ENCODE assay signal across 8 cellular contexts in the genomic region with DNA sequence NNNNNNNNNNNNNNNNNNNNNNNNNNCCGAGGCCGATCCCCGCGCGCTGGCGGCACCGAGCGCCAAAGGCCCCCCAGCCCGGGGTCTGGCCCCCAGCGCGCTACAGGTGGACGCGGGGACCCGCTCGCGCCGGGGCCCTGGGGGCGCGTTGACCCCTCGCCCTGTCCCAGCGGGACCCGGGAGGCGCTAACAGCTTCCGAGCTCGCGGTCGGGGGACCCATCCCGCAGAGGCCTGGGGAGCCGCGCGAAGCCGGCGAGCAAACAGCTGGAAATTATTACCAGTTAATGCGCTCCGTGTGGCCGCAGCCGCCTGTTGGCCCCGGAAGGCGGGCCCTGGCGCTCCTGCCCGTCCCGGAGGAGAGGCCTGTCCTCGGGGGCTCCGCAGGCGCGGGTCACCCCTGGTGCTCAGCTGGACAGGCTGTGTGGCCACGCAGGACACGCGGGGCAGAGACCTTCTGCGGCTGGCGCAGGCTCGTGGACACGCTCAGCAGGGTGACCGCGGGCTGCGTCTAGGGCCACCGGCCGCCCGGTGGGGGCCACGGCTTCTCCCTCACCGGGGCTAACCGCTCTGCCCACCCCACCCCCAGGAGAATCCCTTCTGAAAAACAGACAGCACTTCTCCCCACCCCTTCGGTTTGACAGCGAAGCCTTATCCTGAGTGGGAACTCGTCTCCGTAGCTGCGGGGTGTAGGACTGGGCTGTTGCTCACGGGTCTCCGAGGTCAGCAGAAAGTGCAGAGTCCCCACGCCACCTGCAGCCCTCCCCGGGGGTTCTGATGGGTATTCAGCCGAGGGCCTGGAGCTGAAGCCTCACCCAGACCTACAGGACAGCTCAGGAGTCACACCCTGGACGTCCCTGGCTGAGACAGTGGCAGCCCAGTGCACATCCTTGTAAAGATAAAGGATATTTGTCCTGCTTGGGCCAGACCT. TPM values are rescaled to one million over a fixed set of nuclear protein-coding genes. Genes with fewer than 3 reads are reported as not detected.
DNase-seq lines count a peak whose midpoint lies in the region; ATAC-seq and TF ChIP-seq lines count a peak whose summit lies in the region.

No MANE protein-coding gene starts in this region.

- peaks cover 6% of the 10 kb centered on the region for H3K4me1 ChIP-seq in ACC112 (ENCODE audit: control insufficient read depth, insufficient read depth, low read length, unreplicated experiment)
- peaks cover 0 to 24% (median 19%) of the 10 kb centered on the region in 9 donors for H3K4me1 ChIP-seq in heart right ventricle
- H3K4me1 ChIP-seq in prostate gland (replicated peaks): peaks cover 7% of the 10 kb centered on the region

- ATAC-seq in heart right ventricle: peak; percentile 49 to 76 (median 66)
- ATAC-seq in GM18870 (IDR thresholded peaks at IDR 0.05; ENCODE audit: unreplicated experiment): no peak
- ATAC-seq in GM18505 (IDR thresholded peaks at IDR 0.05; ENCODE audit: unreplicated experiment): no peak

- H3K4me3 ChIP-seq in ACC112 (ENCODE audit: low read depth, low read length): peak overlapping the region; percentile 69
- peak overlapping the region; percentile 40 to 71 (median 60) for H3K4me3 ChIP-seq in heart right ventricle
- peak overlapping the region; percentile 39 to 45 for H3K4me3 ChIP-seq in prostate gland

- H3K9me3 Mint-ChIP-seq in activated naive CD8-positive, alpha-beta T cell (ENCODE audit: low read depth): no peaks in the 10 kb centered on the region

- peak overlapping the region; percentile 70 for H3K4me3 Mint-ChIP-seq in activated naive CD8-positive, alpha-beta T cell

- no peaks in the 10 kb centered on the region for H3K36me3 ChIP-seq in ACC112 (ENCODE audit: insufficient read depth, low read length)
- no peaks in the 10 kb centered on the region for H3K36me3 ChIP-seq in heart right ventricle
- no peaks in the 10 kb centered on the region for H3K36me3 ChIP-seq in prostate gland

- H2AFZ ChIP-seq in ACC112 (ENCODE audit: low read length, unreplicated experiment): no peak overlapping the region

- H3K27me3 Mint-ChIP-seq in activated naive CD8-positive, alpha-beta T cell: no peaks in the 10 kb centered on the region

- intact Hi-C loops in heart right ventricle (cut with DNase I): no loop called here
- intact Hi-C loops in prostate gland (cut with DNase I): no loop called here

- H3K27ac ChIP-seq in ACC112 (ENCODE audit: low read depth, low read length) (no peak overlapping the region), heart right ventricle (peak overlapping the region in 9 of 10 donors; percentile 14 to 84 (median 80)), prostate gland (peak overlapping the region; percentile 45 to 48)

- peak in 1 of 9 donors; percentile 9 for TF ChIP-seq CTCF in heart right ventricle (IDR thresholded peaks at IDR 0.05)
- TF ChIP-seq CTCF in prostate gland (IDR thresholded peaks at IDR 0.05): peak in 1 of 4 experiments; percentile 23

- H3K27ac Mint-ChIP-seq in activated naive CD8-positive, alpha-beta T cell: no peak overlapping the region

- 8 to 9% methylated on average over 62 to 70 of the region's 73 CpGs for WGBS in heart right ventricle, 2 donors
- WGBS in prostate gland: 13% methylated on average over 59 of the region's 73 CpGs

- H3K4me1 Mint-ChIP-seq in activated naive CD8-positive, alpha-beta T cell (ENCODE audit: low read depth): peaks cover 29% of the 10 kb centered on the region

- TF ChIP-seq POLR2A in prostate gland (IDR thresholded peaks at IDR 0.05) (no peak), GM18505 (IDR thresholded peaks at IDR 0.05; ENCODE audit: borderline replicate concordance, extremely low read depth, insufficient read depth, insufficient read length) (no peak)

- H3K27me3 ChIP-seq in ACC112 (ENCODE audit: insufficient read depth, low read length): 0 out of 2 replicates have a peak, but pooled peaks cover 3% of the 10 kb centered on the region
- no peaks in the 10 kb centered on the region for H3K27me3 ChIP-seq in heart right ventricle
- no peaks in the 10 kb centered on the region for H3K27me3 ChIP-seq in prostate gland (replicated peaks; ENCODE audit: insufficient read depth)

- H3K9me3 ChIP-seq in heart right ventricle (no peaks in the 10 kb centered on the region), prostate gland (no peaks in the 10 kb centered on the region)

- H3K36me3 Mint-ChIP-seq in activated naive CD8-positive, alpha-beta T cell: no peaks in the 10 kb centered on the region

- no peaks in the 10 kb centered on the region for H3K79me2 ChIP-seq in ACC112 (ENCODE audit: control insufficient read depth, insufficient read depth, low read length, unreplicated experiment)

- DNase-seq in HuH-7.5 (ENCODE audit: low spot score): peak; percentile 53
- DNase-seq in heart right ventricle: peak; percentile 43 to 66
- peak; percentile 37 for DNase-seq in prostate gland (ENCODE audit: low spot score)
- no peak for DNase-seq in RPMI8226

RNA-seq across cellular contexts. Expression of gene RFLNB, which starts 45.6 kb away (rescaled TPM):
- total RNA-seq in heart right ventricle: 10 to 100 TPM in 8 of 10 donors, 1 to 10 TPM in 2; 7.0 to 29.1 (median 12.0) TPM
- 10 to 100 TPM; 12.6 to 14.9 TPM for polyA plus RNA-seq in heart right ventricle
- total RNA-seq in prostate gland: 10 to 100 TPM in 1 of 2 donors, 1 to 10 TPM in 1; 3.9 to 10.2 TPM

Comparison
In these comparisons a context has a peak if more than half of its experiments do, and no peak if none do; other contexts are left out.
1. ATAC-seq: peak in heart right ventricle (8 of 8); none in GM18870 (single experiment) and GM18505 (single experiment).
2. Peak in every context shown above with its lines, with median percentiles within 50 percentile points of each other: H3K4me3 ChIP-seq.